Comparison of ENCODE assay signal across 1 cellular context in the genomic region with DNA sequence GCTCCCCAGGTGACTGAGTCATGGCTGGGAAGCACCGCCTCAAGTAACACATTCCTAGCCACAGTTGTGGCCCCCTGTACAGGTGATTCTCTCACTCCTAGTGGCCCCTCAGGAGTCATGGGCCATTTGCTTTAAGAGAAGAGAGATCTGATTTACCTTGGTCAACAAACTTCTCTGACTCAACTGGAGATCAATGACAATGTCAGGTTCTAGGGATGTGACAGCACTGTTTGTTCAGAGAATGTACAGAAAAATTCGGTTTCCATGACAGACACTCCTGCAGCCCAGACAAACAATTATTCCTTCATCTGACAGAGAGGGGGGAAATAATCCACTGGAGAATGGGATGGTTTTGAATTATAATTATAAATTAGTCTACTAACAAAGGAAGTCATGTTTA.
TF ChIP-seq lines count a peak whose summit lies in the region.

No MANE protein-coding gene starts in this region.

TF ChIP-seq in HepG2, 621 proteins besides CTCF, POLR2A, EP300 and RAD21 (continued from another document and continues in another):
- TF ChIP-seq, protein P1, sequence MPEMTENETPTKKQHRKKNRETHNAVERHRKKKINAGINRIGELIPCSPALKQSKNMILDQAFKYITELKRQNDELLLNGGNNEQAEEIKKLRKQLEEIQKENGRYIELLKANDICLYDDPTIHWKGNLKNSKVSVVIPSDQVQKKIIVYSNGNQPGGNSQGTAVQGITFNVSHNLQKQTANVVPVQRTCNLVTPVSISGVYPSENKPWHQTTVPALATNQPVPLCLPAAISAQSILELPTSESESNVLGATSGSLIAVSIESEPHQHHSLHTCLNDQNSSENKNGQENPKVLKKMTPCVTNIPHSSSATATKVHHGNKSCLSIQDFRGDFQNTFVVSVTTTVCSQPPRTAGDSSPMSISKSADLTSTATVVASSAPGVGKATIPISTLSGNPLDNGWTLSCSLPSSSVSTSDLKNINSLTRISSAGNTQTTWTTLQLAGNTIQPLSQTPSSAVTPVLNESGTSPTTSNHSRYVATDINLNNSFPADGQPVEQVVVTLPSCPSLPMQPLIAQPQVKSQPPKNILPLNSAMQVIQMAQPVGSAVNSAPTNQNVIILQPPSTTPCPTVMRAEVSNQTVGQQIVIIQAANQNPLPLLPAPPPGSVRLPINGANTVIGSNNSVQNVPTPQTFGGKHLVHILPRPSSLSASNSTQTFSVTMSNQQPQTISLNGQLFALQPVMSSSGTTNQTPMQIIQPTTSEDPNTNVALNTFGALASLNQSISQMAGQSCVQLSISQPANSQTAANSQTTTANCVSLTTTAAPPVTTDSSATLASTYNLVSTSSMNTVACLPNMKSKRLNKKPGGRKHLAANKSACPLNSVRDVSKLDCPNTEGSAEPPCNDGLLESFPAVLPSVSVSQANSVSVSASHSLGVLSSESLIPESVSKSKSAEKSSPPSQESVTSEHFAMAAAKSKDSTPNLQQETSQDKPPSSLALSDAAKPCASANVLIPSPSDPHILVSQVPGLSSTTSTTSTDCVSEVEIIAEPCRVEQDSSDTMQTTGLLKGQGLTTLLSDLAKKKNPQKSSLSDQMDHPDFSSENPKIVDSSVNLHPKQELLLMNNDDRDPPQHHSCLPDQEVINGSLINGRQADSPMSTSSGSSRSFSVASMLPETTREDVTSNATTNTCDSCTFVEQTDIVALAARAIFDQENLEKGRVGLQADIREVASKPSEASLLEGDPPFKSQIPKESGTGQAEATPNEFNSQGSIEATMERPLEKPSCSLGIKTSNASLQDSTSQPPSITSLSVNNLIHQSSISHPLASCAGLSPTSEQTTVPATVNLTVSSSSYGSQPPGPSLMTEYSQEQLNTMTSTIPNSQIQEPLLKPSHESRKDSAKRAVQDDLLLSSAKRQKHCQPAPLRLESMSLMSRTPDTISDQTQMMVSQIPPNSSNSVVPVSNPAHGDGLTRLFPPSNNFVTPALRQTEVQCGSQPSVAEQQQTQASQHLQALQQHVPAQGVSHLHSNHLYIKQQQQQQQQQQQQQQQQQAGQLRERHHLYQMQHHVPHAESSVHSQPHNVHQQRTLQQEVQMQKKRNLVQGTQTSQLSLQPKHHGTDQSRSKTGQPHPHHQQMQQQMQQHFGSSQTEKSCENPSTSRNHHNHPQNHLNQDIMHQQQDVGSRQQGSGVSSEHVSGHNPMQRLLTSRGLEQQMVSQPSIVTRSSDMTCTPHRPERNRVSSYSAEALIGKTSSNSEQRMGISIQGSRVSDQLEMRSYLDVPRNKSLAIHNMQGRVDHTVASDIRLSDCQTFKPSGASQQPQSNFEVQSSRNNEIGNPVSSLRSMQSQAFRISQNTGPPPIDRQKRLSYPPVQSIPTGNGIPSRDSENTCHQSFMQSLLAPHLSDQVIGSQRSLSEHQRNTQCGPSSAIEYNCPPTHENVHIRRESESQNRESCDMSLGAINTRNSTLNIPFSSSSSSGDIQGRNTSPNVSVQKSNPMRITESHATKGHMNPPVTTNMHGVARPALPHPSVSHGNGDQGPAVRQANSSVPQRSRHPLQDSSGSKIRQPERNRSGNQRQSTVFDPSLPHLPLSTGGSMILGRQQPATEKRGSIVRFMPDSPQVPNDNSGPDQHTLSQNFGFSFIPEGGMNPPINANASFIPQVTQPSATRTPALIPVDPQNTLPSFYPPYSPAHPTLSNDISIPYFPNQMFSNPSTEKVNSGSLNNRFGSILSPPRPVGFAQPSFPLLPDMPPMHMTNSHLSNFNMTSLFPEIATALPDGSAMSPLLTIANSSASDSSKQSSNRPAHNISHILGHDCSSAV (CRISPR knock-in tag; IDR thresholded peaks at IDR 0.05; ENCODE audit: borderline replicate concordance), result no peak
- TF ChIP-seq HDAC2 (CRISPR knock-in tag; IDR thresholded peaks at IDR 0.05) (peak; percentile 73), GATAD2A (CRISPR knock-in tag; IDR thresholded peaks at IDR 0.05) (peak; percentile 84), ZNF746 (CRISPR knock-in tag; IDR thresholded peaks at IDR 0.05) (no peak), NFE2L2 (IDR thresholded peaks at IDR 0.05; ENCODE audit: low read length) (no peak), FOXA3 (CRISPR knock-in tag; IDR thresholded peaks at IDR 0.05) (peak; percentile 93), TEAD3 (CRISPR knock-in tag; optimal IDR thresholded peaks at IDR 0.05; ENCODE audit: borderline replicate concordance) (peak; percentile 33), DMAP1 (CRISPR knock-in tag; IDR thresholded peaks at IDR 0.05) (no peak), ZFP36 (IDR thresholded peaks at IDR 0.05; ENCODE audit: borderline replicate concordance, low read depth, low read length, partially characterized antibody) (no peak), SOX5 (CRISPR knock-in tag; IDR thresholded peaks at IDR 0.05; ENCODE audit: borderline replicate concordance) (peak; percentile 74; the same call in 1 of the 2 replicates), ETV5 (CRISPR knock-in tag; IDR thresholded peaks at IDR 0.05; ENCODE audit: borderline replicate concordance) (peak; percentile 31; the same call in 1 of the 2 replicates), SRY (CRISPR knock-in tag; IDR thresholded peaks at IDR 0.05) (no peak), TBX3 (IDR thresholded peaks at IDR 0.05; ENCODE audit: borderline replicate concordance) (peak; percentile 24; the same call in 1 of the 2 replicates), SRF (IDR thresholded peaks at IDR 0.05; ENCODE audit: low read depth, low read length) (no peak), ZNF792 (CRISPR knock-in tag; IDR thresholded peaks at IDR 0.05) (no peak), KMT2B (CRISPR knock-in tag; IDR thresholded peaks at IDR 0.05) (0 out of 2 replicates have a peak, but pooled peaks have one; percentile 33), POLR2AphosphoS5 (IDR thresholded peaks at IDR 0.05; ENCODE audit: low read depth, low read length) (no peak), LCORL (IDR thresholded peaks at IDR 0.05) (no peak), LCORL (CRISPR knock-in tag; IDR thresholded peaks at IDR 0.05) (0 out of 2 replicates have a peak, but pooled peaks have one; percentile 36), ZNF619 (CRISPR knock-in tag; IDR thresholded peaks at IDR 0.05) (no peak), CAMTA2 (CRISPR knock-in tag; IDR thresholded peaks at IDR 0.05; ENCODE audit: borderline replicate concordance) (no peak), ZNF274 (CRISPR knock-in tag; IDR thresholded peaks at IDR 0.05) (no peak), SKI (IDR thresholded peaks at IDR 0.05; ENCODE audit: partially characterized antibody) (no peak), KLF16 (CRISPR knock-in tag; IDR thresholded peaks at IDR 0.05) (peak in 1 of 2 experiments; percentile 40; a peak in 1 of 4 replicates), NBN (conservative IDR thresholded peaks at IDR 0.05) (no peak), ZNF296 (CRISPR knock-in tag; conservative IDR thresholded peaks at IDR 0.05) (no peak), TCF7 (IDR thresholded peaks at IDR 0.05; ENCODE audit: low read depth) (peak; percentile 55; the same call in 1 of the 2 replicates), NCOA2 (CRISPR knock-in tag; IDR thresholded peaks at IDR 0.05) (peak; percentile 24; the same call in 1 of the 2 replicates), KDM1A (CRISPR knock-in tag; IDR thresholded peaks at IDR 0.05) (peak; percentile 59; the same call in 1 of the 2 replicates), ADNP (CRISPR knock-in tag; IDR thresholded peaks at IDR 0.05) (no peak), ZNF468 (CRISPR knock-in tag; IDR thresholded peaks at IDR 0.05) (no peak), ZNF598 (CRISPR knock-in tag; IDR thresholded peaks at IDR 0.05; ENCODE audit: borderline replicate concordance) (no peak), ZNF263 (CRISPR knock-in tag; IDR thresholded peaks at IDR 0.05) (no peak)
- TF ChIP-seq, protein P2, sequence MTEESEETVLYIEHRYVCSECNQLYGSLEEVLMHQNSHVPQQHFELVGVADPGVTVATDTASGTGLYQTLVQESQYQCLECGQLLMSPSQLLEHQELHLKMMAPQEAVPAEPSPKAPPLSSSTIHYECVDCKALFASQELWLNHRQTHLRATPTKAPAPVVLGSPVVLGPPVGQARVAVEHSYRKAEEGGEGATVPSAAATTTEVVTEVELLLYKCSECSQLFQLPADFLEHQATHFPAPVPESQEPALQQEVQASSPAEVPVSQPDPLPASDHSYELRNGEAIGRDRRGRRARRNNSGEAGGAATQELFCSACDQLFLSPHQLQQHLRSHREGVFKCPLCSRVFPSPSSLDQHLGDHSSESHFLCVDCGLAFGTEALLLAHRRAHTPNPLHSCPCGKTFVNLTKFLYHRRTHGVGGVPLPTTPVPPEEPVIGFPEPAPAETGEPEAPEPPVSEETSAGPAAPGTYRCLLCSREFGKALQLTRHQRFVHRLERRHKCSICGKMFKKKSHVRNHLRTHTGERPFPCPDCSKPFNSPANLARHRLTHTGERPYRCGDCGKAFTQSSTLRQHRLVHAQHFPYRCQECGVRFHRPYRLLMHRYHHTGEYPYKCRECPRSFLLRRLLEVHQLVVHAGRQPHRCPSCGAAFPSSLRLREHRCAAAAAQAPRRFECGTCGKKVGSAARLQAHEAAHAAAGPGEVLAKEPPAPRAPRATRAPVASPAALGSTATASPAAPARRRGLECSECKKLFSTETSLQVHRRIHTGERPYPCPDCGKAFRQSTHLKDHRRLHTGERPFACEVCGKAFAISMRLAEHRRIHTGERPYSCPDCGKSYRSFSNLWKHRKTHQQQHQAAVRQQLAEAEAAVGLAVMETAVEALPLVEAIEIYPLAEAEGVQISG (CRISPR knock-in tag; IDR thresholded peaks at IDR 0.05), result no peak
- TF ChIP-seq, protein P3, sequence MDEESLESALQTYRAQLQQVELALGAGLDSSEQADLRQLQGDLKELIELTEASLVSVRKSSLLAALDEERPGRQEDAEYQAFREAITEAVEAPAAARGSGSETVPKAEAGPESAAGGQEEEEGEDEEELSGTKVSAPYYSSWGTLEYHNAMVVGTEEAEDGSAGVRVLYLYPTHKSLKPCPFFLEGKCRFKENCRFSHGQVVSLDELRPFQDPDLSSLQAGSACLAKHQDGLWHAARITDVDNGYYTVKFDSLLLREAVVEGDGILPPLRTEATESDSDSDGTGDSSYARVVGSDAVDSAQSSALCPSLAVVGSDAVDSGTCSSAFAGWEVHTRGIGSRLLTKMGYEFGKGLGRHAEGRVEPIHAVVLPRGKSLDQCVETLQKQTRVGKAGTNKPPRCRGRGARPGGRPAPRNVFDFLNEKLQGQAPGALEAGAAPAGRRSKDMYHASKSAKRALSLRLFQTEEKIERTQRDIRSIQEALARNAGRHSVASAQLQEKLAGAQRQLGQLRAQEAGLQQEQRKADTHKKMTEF (CRISPR knock-in tag; IDR thresholded peaks at IDR 0.05), result 0 out of 2 replicates have a peak, but pooled peaks have one; percentile 40
- TF ChIP-seq, protein P4, sequence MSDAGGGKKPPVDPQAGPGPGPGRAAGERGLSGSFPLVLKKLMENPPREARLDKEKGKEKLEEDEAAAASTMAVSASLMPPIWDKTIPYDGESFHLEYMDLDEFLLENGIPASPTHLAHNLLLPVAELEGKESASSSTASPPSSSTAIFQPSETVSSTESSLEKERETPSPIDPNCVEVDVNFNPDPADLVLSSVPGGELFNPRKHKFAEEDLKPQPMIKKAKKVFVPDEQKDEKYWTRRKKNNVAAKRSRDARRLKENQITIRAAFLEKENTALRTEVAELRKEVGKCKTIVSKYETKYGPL (CRISPR knock-in tag; IDR thresholded peaks at IDR 0.05), result no peak
- TF ChIP-seq, protein P5, sequence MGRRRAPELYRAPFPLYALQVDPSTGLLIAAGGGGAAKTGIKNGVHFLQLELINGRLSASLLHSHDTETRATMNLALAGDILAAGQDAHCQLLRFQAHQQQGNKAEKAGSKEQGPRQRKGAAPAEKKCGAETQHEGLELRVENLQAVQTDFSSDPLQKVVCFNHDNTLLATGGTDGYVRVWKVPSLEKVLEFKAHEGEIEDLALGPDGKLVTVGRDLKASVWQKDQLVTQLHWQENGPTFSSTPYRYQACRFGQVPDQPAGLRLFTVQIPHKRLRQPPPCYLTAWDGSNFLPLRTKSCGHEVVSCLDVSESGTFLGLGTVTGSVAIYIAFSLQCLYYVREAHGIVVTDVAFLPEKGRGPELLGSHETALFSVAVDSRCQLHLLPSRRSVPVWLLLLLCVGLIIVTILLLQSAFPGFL (CRISPR knock-in tag; IDR thresholded peaks at IDR 0.05), result no peak
- TF ChIP-seq, protein P6, sequence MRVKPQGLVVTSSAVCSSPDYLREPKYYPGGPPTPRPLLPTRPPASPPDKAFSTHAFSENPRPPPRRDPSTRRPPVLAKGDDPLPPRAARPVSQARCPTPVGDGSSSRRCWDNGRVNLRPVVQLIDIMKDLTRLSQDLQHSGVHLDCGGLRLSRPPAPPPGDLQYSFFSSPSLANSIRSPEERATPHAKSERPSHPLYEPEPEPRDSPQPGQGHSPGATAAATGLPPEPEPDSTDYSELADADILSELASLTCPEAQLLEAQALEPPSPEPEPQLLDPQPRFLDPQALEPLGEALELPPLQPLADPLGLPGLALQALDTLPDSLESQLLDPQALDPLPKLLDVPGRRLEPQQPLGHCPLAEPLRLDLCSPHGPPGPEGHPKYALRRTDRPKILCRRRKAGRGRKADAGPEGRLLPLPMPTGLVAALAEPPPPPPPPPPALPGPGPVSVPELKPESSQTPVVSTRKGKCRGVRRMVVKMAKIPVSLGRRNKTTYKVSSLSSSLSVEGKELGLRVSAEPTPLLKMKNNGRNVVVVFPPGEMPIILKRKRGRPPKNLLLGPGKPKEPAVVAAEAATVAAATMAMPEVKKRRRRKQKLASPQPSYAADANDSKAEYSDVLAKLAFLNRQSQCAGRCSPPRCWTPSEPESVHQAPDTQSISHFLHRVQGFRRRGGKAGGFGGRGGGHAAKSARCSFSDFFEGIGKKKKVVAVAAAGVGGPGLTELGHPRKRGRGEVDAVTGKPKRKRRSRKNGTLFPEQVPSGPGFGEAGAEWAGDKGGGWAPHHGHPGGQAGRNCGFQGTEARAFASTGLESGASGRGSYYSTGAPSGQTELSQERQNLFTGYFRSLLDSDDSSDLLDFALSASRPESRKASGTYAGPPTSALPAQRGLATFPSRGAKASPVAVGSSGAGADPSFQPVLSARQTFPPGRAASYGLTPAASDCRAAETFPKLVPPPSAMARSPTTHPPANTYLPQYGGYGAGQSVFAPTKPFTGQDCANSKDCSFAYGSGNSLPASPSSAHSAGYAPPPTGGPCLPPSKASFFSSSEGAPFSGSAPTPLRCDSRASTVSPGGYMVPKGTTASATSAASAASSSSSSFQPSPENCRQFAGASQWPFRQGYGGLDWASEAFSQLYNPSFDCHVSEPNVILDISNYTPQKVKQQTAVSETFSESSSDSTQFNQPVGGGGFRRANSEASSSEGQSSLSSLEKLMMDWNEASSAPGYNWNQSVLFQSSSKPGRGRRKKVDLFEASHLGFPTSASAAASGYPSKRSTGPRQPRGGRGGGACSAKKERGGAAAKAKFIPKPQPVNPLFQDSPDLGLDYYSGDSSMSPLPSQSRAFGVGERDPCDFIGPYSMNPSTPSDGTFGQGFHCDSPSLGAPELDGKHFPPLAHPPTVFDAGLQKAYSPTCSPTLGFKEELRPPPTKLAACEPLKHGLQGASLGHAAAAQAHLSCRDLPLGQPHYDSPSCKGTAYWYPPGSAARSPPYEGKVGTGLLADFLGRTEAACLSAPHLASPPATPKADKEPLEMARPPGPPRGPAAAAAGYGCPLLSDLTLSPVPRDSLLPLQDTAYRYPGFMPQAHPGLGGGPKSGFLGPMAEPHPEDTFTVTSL (CRISPR knock-in tag; IDR thresholded peaks at IDR 0.05; ENCODE audit: borderline replicate concordance), result peak; percentile 56; the same call in 1 of the 2 replicates
- TF ChIP-seq, protein P7, sequence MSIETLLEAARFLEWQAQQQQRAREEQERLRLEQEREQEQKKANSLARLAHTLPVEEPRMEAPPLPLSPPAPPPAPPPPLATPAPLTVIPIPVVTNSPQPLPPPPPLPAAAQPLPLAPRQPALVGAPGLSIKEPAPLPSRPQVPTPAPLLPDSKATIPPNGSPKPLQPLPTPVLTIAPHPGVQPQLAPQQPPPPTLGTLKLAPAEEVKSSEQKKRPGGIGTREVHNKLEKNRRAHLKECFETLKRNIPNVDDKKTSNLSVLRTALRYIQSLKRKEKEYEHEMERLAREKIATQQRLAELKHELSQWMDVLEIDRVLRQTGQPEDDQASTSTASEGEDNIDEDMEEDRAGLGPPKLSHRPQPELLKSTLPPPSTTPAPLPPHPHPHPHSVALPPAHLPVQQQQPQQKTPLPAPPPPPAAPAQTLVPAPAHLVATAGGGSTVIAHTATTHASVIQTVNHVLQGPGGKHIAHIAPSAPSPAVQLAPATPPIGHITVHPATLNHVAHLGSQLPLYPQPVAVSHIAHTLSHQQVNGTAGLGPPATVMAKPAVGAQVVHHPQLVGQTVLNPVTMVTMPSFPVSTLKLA (IDR thresholded peaks at IDR 0.05), result no peak
